In genomic region chr6:36985963-36986703, GRCh38 we compare ENCODE assay signal across 8 cellular contexts. TPM values are rescaled to one million over a fixed set of nuclear protein-coding genes. Genes with fewer than 3 reads are reported as not detected.
DNase-seq lines count a peak whose midpoint lies in the region; ATAC-seq, FAIRE-seq and TF ChIP-seq lines count a peak whose summit lies in the region.

Gene MTCH1 (minus strand): TSS chr6:36986196. CDS start chr6:36986173, 23 bp downstream.

- H3K27ac ChIP-seq in adipose tissue (ENCODE audit: low read depth, low read length) (peak within 1 kb of the TSS; percentile 86), heart left ventricle (peak within 1 kb of the TSS; percentile 89 to 100 (median 98)), upper lobe of left lung (peak within 1 kb of the TSS; percentile 91 to 98 (median 96))

- H3K4me1 ChIP-seq in heart left ventricle (peaks cover 8 to 50% (median 45%) of the 10 kb centered on the region in 12 donors), upper lobe of left lung (peaks cover 33 to 49% (median 41%) of the 10 kb centered on the region in 4 donors)

- H3K9me3 ChIP-seq in heart left ventricle (no peaks in the 10 kb centered on the region), upper lobe of left lung (no peaks in the 10 kb centered on the region)

- CTCF ChIA-PET in T-cell (lab: Charles Lee): interaction anchor here in 1 of 2 donors (0.6 to 1.4 kb wide), 5 partner anchors 32 to 184 kb away, joined by 3 to 5 read pairs (median 4); partner anchors contain the start of genes C6orf89 and PIM1

- H3K9me3 Mint-ChIP-seq in T-cell: no peaks in the 10 kb centered on the region

- peak; percentile 98 for FAIRE-seq in GM12892 (lab: Jason Lieb, UNC)

- peak; percentile 96 for TF ChIP-seq POLR2A in GM12892 (IDR thresholded peaks at IDR 0.05; ENCODE audit: low read depth, low read length)
- TF ChIP-seq POLR2A in heart left ventricle (IDR thresholded peaks at IDR 0.05): peak; percentile 68 to 96
- peak; percentile 75 to 99 (median 93) for TF ChIP-seq POLR2A in upper lobe of left lung (IDR thresholded peaks at IDR 0.05)

- H3K4me3 ChIP-seq in heart left ventricle (peak within 1 kb of the TSS; percentile 91 to 100 (median 98)), upper lobe of left lung (peak within 1 kb of the TSS; percentile 81 to 100 (median 96))

- POLR2A ChIA-PET in T-cell (lab: Charles Lee): interaction anchor here (0.6 to 1.1 kb wide), 4 partner anchors 22 to 104 kb away, joined by 3 to 5 read pairs (median 4); no protein-coding TSS in a partner anchor

- peaks cover 0 to 11% (median under 1%) of the 10 kb centered on the region in 9 donors for H3K36me3 ChIP-seq in heart left ventricle
- H3K36me3 ChIP-seq in upper lobe of left lung: peaks cover 0 to 8% (median under 1%) of the 10 kb centered on the region in 4 donors

- no peaks in the 10 kb centered on the region for H3K27me3 Mint-ChIP-seq in T-cell

- H3K36me3 Mint-ChIP-seq in T-cell: peaks cover 5% of the 10 kb centered on the region

- H3K27me3 ChIP-seq in heart left ventricle (no peaks in the 10 kb centered on the region), upper lobe of left lung (no peaks in the 10 kb centered on the region)

- DNase-seq in GM12892 (ENCODE audit: insufficient read length) (peak; percentile 96), NCI-H1105 treated with DMSO at 0.1 percent for 48 hours (lab: John Stamatoyannopoulos, UW) (peak; percentile 78), T-cell (peak; percentile 66 to 89 (median 82)), heart left ventricle (peak; percentile 93 to 95 (median 94)), posterior vena cava (ENCODE audit: low spot score) (peak; percentile 97), upper lobe of left lung (peak; percentile 90 to 98)

- intact Hi-C loops in heart left ventricle (cut with DNase I) (loop anchor here in 7 of 10 donors (2.0 to 10.0 kb wide), 6 partner anchors 33 to 441 kb away; partner anchors contain the start of gene C6orf89 (in 3 of the 7)), posterior vena cava (cut with DNase I) (no loop called here)

- peak in 1 of 4 donors; percentile 61 for TF ChIP-seq EP300 in upper lobe of left lung (IDR thresholded peaks at IDR 0.05)

- ATAC-seq in HG02678 (IDR thresholded peaks at IDR 0.05; ENCODE audit: unreplicated experiment) (peak; percentile 84), T-cell (replicated peaks in 1 of 4) (peak; percentile 88 to 91 (median 90)), heart left ventricle (peak; percentile 91 to 96 (median 94)), upper lobe of left lung (ENCODE audit: low FRiP score in 2 of 2) (peak; percentile 95 to 97)

- 0 to 1% (median 0%) methylated on average over 71 to 90 of the region's 90 CpGs for WGBS in adipose tissue, 3 donors
- WGBS in heart left ventricle, 4 donors: 0 to 1% (median 1%) methylated on average over 37 to 90 of the region's 90 CpGs
- 1% methylated on average over 21 to 22 of the region's 90 CpGs for WGBS in upper lobe of left lung, 2 donors

- peak within 1 kb of the TSS in 2 of 3 donors; percentile 95 to 98 for H3K4me3 Mint-ChIP-seq in T-cell

- peak within 1 kb of the TSS; percentile 94 to 95 for H3K27ac Mint-ChIP-seq in T-cell

- peaks cover 19 to 31% (median 27%) of the 10 kb centered on the region in 3 donors for H3K4me1 Mint-ChIP-seq in T-cell

- TF ChIP-seq CTCF in heart left ventricle (IDR thresholded peaks at IDR 0.05) (peak in 1 of 12 donors; percentile 16), upper lobe of left lung (IDR thresholded peaks at IDR 0.05) (peak in 3 of 6 experiments; percentile 16 to 31 (median 27))

RNA-seq across cellular contexts. Expression of gene MTCH1, which starts in this region (rescaled TPM):
- 75.2 TPM for polyA plus RNA-seq in GM12892 (2012; ENCODE audit: missing spikeins)
- 100 to 1,000 TPM; 146 to 185 (median 160) TPM for total RNA-seq in T-cell
- 100 to 1,000 TPM; 127 to 203 (median 189) TPM for polyA plus RNA-seq in adipose tissue
- total RNA-seq in heart left ventricle: 100 to 1,000 TPM; 144 to 320 (median 193) TPM
- polyA plus RNA-seq in heart left ventricle: 100 to 1,000 TPM; 104 to 367 TPM
- 100 to 1,000 TPM; 148 to 150 TPM for total RNA-seq in posterior vena cava
- 100 to 1,000 TPM; 184 to 283 (median 219) TPM for total RNA-seq in upper lobe of left lung

Comparison
In these comparisons a context has a peak if more than half of its experiments do, and no peak if none do; other contexts are left out.
1. Peak in every context shown above with its lines: DNase-seq, ATAC-seq, H3K4me3 ChIP-seq and H3K27ac ChIP-seq.
2. intact Hi-C loops: an anchor here in heart left ventricle (2.0 to 10.0 kb wide); none called in posterior vena cava.